Comparison of ENCODE assay signal across 8 cellular contexts in the genomic region with DNA sequence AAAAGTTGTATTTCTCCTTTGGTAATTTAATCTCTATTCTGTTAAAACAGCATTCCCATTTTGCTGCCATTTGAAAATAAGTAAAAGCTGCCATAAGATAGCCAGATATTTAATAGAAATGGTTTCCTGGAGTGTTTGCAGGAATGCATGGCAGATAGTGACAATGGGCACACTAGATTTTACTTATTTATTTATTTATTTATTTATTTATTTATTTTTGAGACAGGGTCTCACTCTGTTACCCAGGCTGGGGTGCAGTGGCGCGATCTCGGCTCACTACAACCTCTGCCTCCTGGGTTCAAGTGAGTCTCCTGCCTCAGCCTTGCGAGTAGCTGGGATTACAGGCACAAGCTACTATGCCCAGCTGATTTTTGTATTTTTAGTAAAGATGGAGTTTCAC. TPM values are rescaled to one million over a fixed set of nuclear protein-coding genes. Genes with fewer than 3 reads are reported as not detected.
"Had no signal": no experiment of that assay in that cellular context is flagged by ENCODE, and none has a peak within 500 bp of the region (broad histone marks: within the 10 kb centered on the region; RNA-seq: fewer than 3 reads in every experiment).

No MANE protein-coding gene starts in this region.

RNA-seq across cellular contexts. Expression of a gene that starts 13.2 kb away (rescaled TPM):
- total RNA-seq: activated naive CD4-positive, alpha-beta T cell treated with anti-CD3 and anti-CD28 coated beads for 36 hours; activated naive CD4-positive, alpha-beta T cell treated with anti-CD3 and anti-CD28 coated beads, Interleukin-2, amount 50 U/mL, for 72 hours; activated naive CD8-positive, alpha-beta T cell treated with anti-CD3 and anti-CD28 coated beads for 36 hours; activated naive CD8-positive, alpha-beta T cell treated with anti-CD3 and anti-CD28 coated beads, Interleukin-2, amount 10 ng/mL, durations not matched to agents 7 days and 5 days; activated T-cell treated with anti-CD3 and anti-CD28 coated beads, Interleukin-2, amount 50 U/mL, for 4 hours; activated T-cell treated with anti-CD3 and anti-CD28 coated beads, Interleukin-2, amount 50 U/mL, for 72 hours; activated T-helper 17 cell treated with anti-CD3 and anti-CD28 coated beads, Interleukin-2, amount 50 U/mL, for 72 hours; bronchial epithelial cell had no signal
